In the genomic region with DNA sequence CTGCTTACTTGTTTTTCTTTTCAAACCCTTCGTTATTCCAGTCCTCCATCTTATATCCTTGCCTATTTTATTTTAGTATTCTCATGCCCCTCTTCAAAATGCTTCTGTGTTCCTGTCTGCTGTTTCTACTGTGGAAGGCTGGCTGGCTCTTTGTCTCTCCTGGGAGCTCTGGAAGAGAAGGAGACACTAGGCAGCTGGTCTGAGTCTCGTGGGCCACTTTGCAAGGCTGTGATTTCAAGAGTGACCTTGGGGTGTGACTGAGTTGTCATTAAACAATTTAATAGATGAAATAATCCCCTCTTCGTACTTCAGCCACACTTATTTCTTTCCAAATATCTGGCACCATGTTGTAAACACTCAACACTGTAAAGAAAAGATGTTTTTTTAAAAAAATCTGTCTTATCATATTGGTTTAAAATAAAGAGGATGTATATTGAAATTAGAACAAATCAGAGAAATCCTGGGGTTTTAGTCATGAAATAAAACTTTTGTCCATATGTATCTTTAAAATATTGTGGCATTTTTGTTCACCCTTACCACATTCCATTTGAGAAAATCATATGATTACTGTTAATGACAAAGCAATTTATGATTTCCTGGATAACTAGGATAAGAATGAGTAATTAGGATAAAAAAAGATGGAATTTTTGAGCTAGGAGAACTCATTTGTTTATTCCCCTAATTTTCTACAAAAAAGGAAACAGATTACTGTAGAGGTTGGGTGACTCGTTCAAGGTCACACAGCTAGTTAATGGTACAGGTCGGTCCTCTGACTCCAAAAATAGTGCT, we compare ENCODE assay signal across 21 cellular contexts.
DNase-seq lines count a peak whose midpoint lies in the region; ATAC-seq and TF ChIP-seq lines count a peak whose summit lies in the region.
"Had no signal": no experiment of that assay in that cellular context is flagged by ENCODE, and none has a peak within 500 bp of the region (broad histone marks: within the 10 kb centered on the region; RNA-seq: fewer than 3 reads in every experiment).

No MANE protein-coding gene starts in this region.

- DNase-seq in NCI-H2171 treated with DMSO at 0.1 percent for 48 hours (lab: John Stamatoyannopoulos, UW) (peak; percentile 11), NCI-H2171 (lab: John Stamatoyannopoulos, UW) (no peak), SJSA1 (ENCODE audit: low read depth in 1 of 2, low spot score in 2 of 2) (peak in 1 of 2 experiments; percentile 29), fibroblast of villous mesenchyme (ENCODE audit: low read depth) (peak; percentile 27), skeletal muscle cell (ENCODE audit: low read depth) (peak; percentile 9), GM13977 (ENCODE audit: low spot score) (no peak)
- DNase-seq: activated CD8-positive, alpha-beta T cell treated with anti-CD3 and anti-CD28 coated beads, Interleukin-2, amount 10 ng/mL, durations not matched to agents 7 days and 5 days; activated gamma-delta T cell; effector memory CD4-positive, alpha-beta T cell; left ventricle myocardium inferior; NCI-H1105; NCI-H226; nephron progenitor cell; right cardiac atrium; stimulated activated CD4-positive, alpha-beta T cell treated with anti-CD3 and anti-CD28 coated beads, Interleukin-4, amount 100 ng/mL, for 4 hours; upper lobe of right lung had no signal

- TF ChIP-seq CTCF in fibroblast of villous mesenchyme (IDR thresholded peaks at IDR 0.05; ENCODE audit: insufficient read depth, low read depth, low read length), result no peak
- no peak for TF ChIP-seq CTCF in GM13977 (IDR thresholded peaks at IDR 0.05; ENCODE audit: extremely low read depth, insufficient read depth, missing control alignments)

- no peak overlapping the region for H3K4me3 ChIP-seq in SJSA1
- H3K4me3 ChIP-seq in fibroblast of villous mesenchyme (ENCODE audit: low read depth, low read length), result no peak overlapping the region
- no peak overlapping the region for H3K4me3 ChIP-seq in skeletal muscle cell (ENCODE audit: low read depth, low read length)
- H3K4me3 ChIP-seq: hepatocyte, left ventricle myocardium inferior, SK-N-MC, upper lobe of right lung had no signal

- no peaks in the 10 kb centered on the region for H3K27me3 ChIP-seq in SJSA1 (replicated peaks)
- H3K27me3 ChIP-seq: hepatocyte, upper lobe of right lung had no signal

- H3K4me1 ChIP-seq in SJSA1 (replicated peaks), result peaks cover 24% of the 10 kb centered on the region
- H3K4me1 ChIP-seq: left ventricle myocardium inferior, upper lobe of right lung had no signal

- H3K9me3 ChIP-seq in SJSA1 (replicated peaks), result no peaks in the 10 kb centered on the region
- H3K9me3 ChIP-seq: left ventricle myocardium inferior, upper lobe of right lung had no signal

- in situ Hi-C loops in GM13977 (cut with MboI; ENCODE audit: low pct_unique_long_range_greater_than_20kb, low sequenced_read_pairs, unreplicated experiment), result no loop called here

- H3K36me3 ChIP-seq in SJSA1, result no peaks in the 10 kb centered on the region
- H3K36me3 ChIP-seq: left ventricle myocardium inferior, upper lobe of right lung had no signal

- ATAC-seq in esophagus mucosa (no peak), HG02885 (IDR thresholded peaks at IDR 0.05; ENCODE audit: poor library complexity, unreplicated experiment) (no peak)
- ATAC-seq: activated CD8-positive, alpha-beta T cell treated with anti-CD3 and anti-CD28 coated beads, Interleukin-2, amount 10 ng/mL, durations not matched to agents 7 days and 5 days; right cardiac atrium; upper lobe of right lung had no signal

- H3K27ac ChIP-seq in SJSA1, result peak overlapping the region; percentile 34
- H3K27ac ChIP-seq: 22Rv1, hepatocyte, left ventricle myocardium inferior, SK-N-MC, upper lobe of right lung had no signal

Comparison
In these comparisons a context has a peak if more than half of its experiments do, and no peak if none do; other contexts are left out.
1. DNase-seq: peak in NCI-H2171 treated with DMSO at 0.1 percent for 48 hours (single experiment), fibroblast of villous mesenchyme (single experiment) and skeletal muscle cell (single experiment); none in NCI-H2171 (single experiment) and GM13977 (single experiment).